ENCODE assay signal across 32 cellular contexts in genomic region chrX:147498796-147499195, GRCh38.
"Had no signal": no experiment of that assay in that cellular context is flagged by ENCODE, and none has a peak within 500 bp of the region (broad histone marks: within the 10 kb centered on the region; RNA-seq: fewer than 3 reads in every experiment).

No MANE protein-coding gene starts in this region.

- FAIRE-seq: colon had no signal

- H3K9me3 ChIP-seq: ascending aorta, body of pancreas, esophagus muscularis mucosa, gastrocnemius medialis had no signal

- DNase-seq: activated B cell treated with CpG ODN at 0.5 μM for 24 hours; activated CD4-positive, alpha-beta T cell treated with anti-CD3 and anti-CD28 coated beads for 48 hours; activated CD4-positive, alpha-beta T cell treated with anti-CD3 and anti-CD28 coated beads, Interleukin-2, amount 50 U/mL, for 1 hour; activated CD4-positive, alpha-beta T cell treated with anti-CD3 and anti-CD28 coated beads, Interleukin-2, amount 50 U/mL, for 48 hours; activated CD8-positive, alpha-beta memory T cell treated with anti-CD3 and anti-CD28 coated beads for 24 hours; activated CD8-positive, alpha-beta T cell treated with anti-CD3 and anti-CD28 coated beads for 36 hours; activated effector memory CD4-positive, alpha-beta T cell treated with anti-CD3 and anti-CD28 coated beads, Interleukin-2, amount 50 U/mL, for 16 hours; activated naive CD4-positive, alpha-beta T cell treated with anti-CD3 and anti-CD28 coated beads for 36 hours; activated naive CD8-positive, alpha-beta T cell treated with anti-CD3 and anti-CD28 coated beads, Interleukin-2, amount 10 ng/mL, durations not matched to agents 7 days and 5 days; activated T-cell treated with anti-CD3 and anti-CD28 coated beads, Interleukin-2, amount 50 U/mL, for 1 hour; activated T-cell treated with anti-CD3 and anti-CD28 coated beads, Interleukin-2, amount 50 U/mL, for 48 hours; body of pancreas; caudate nucleus; cortex of kidney; dermis blood vessel endothelial cell; effector CD4-positive, alpha-beta T cell; effector memory CD8-positive, alpha-beta T cell; erythroblast; foreskin keratinocyte; gastrocnemius medialis; glutamatergic neuron; T-helper 1 cell; T-helper 17 cell; T1000; WERI-Rb-1 had no signal

- H3K9me3 Mint-ChIP-seq: activated B cell treated with CpG ODN at 0.5 μM for 24 hours; activated CD8-positive, alpha-beta T cell treated with anti-CD3 and anti-CD28 coated beads for 36 hours; activated naive CD4-positive, alpha-beta T cell treated with anti-CD3 and anti-CD28 coated beads for 36 hours; activated naive CD8-positive, alpha-beta T cell treated with anti-CD3 and anti-CD28 coated beads, Interleukin-2, amount 10 ng/mL, durations not matched to agents 7 days and 5 days; activated T-helper 1 cell treated with anti-CD3 and anti-CD28 coated beads, Interleukin-12 subunit alpha, Interleukin-12 subunit beta, Interleukin-2, Interleukin-4 antibody, amounts not matched to agents 30 ng/mL and 10 ng/mL and 1 ng/mL, durations not matched to agents 14 hours and 24 hours and 36 hours; activated T-helper 2 cell treated with anti-CD3 and anti-CD28 coated beads, Interferon-gamma antibody, Interleukin-2, Interleukin-4, amounts not matched to agents 10 μg/mL and 5 μg/mL and 100 μg/mL, durations not matched to agents 14 hours and 24 hours and 36 hours; T-helper 2 cell treated with Interferon-gamma antibody and Interleukin-4, amounts not matched to agents 5 μg/mL and 100 μg/mL, for 36 hours had no signal

- H3K27me3 ChIP-seq: ascending aorta, body of pancreas, esophagus muscularis mucosa, foreskin keratinocyte, gastrocnemius medialis had no signal

- H3K4me1 Mint-ChIP-seq: activated B cell treated with CpG ODN at 0.5 μM for 24 hours; activated naive CD8-positive, alpha-beta T cell treated with anti-CD3 and anti-CD28 coated beads, Interleukin-2, amount 10 ng/mL, durations not matched to agents 7 days and 5 days; T-helper 17 cell had no signal

- H3K4me3 Mint-ChIP-seq: activated B cell treated with CpG ODN at 0.5 μM for 24 hours; activated CD8-positive, alpha-beta T cell treated with anti-CD3 and anti-CD28 coated beads for 36 hours; activated naive CD4-positive, alpha-beta T cell treated with anti-CD3 and anti-CD28 coated beads for 36 hours; activated naive CD8-positive, alpha-beta T cell treated with anti-CD3 and anti-CD28 coated beads, Interleukin-2, amount 10 ng/mL, durations not matched to agents 7 days and 5 days; activated T-helper 1 cell treated with anti-CD3 and anti-CD28 coated beads, Interleukin-12 subunit alpha, Interleukin-12 subunit beta, Interleukin-2, Interleukin-4 antibody, amounts not matched to agents 30 ng/mL and 10 ng/mL and 1 ng/mL, durations not matched to agents 14 hours and 24 hours and 36 hours; effector memory CD8-positive, alpha-beta T cell; T-helper 17 cell; T-helper 2 cell treated with Interferon-gamma antibody and Interleukin-4, amounts not matched to agents 5 μg/mL and 100 μg/mL, for 36 hours had no signal

- H3K27ac Mint-ChIP-seq: activated B cell treated with CpG ODN at 0.5 μM for 24 hours; activated CD8-positive, alpha-beta T cell treated with anti-CD3 and anti-CD28 coated beads for 36 hours; activated naive CD4-positive, alpha-beta T cell treated with anti-CD3 and anti-CD28 coated beads for 36 hours; activated naive CD4-positive, alpha-beta T cell treated with anti-CD3 and anti-CD28 coated beads, Interleukin-2, amount 50 U/mL, for 72 hours; activated naive CD8-positive, alpha-beta T cell treated with anti-CD3 and anti-CD28 coated beads, Interleukin-2, amount 10 ng/mL, durations not matched to agents 7 days and 5 days; activated T-helper 1 cell treated with anti-CD3 and anti-CD28 coated beads, Interleukin-12 subunit alpha, Interleukin-12 subunit beta, Interleukin-2, Interleukin-4 antibody, amounts not matched to agents 30 ng/mL and 10 ng/mL and 1 ng/mL, durations not matched to agents 14 hours and 24 hours and 36 hours; activated T-helper 2 cell treated with anti-CD3 and anti-CD28 coated beads, Interferon-gamma antibody, Interleukin-2, Interleukin-4, amounts not matched to agents 10 μg/mL and 5 μg/mL and 100 μg/mL, durations not matched to agents 14 hours and 24 hours and 36 hours; effector memory CD8-positive, alpha-beta T cell; T-helper 17 cell; T-helper 2 cell treated with Interferon-gamma antibody and Interleukin-4, amounts not matched to agents 5 μg/mL and 100 μg/mL, for 36 hours had no signal

- H3K4me1 ChIP-seq: ascending aorta, body of pancreas, esophagus muscularis mucosa, foreskin keratinocyte, gastrocnemius medialis had no signal

- H3K27ac ChIP-seq: ascending aorta, body of pancreas, esophagus muscularis mucosa, foreskin keratinocyte, gastrocnemius medialis, WERI-Rb-1 had no signal

- H3K36me3 Mint-ChIP-seq: activated naive CD4-positive, alpha-beta T cell treated with anti-CD3 and anti-CD28 coated beads, Interleukin-2, amount 50 U/mL, for 72 hours; activated naive CD8-positive, alpha-beta T cell treated with anti-CD3 and anti-CD28 coated beads, Interleukin-2, amount 10 ng/mL, durations not matched to agents 7 days and 5 days had no signal

- H3K4me3 ChIP-seq: ascending aorta, body of pancreas, esophagus muscularis mucosa, gastrocnemius medialis had no signal

- H3K27me3 Mint-ChIP-seq: activated B cell treated with CpG ODN at 0.5 μM for 24 hours; activated CD8-positive, alpha-beta T cell treated with anti-CD3 and anti-CD28 coated beads for 36 hours; activated naive CD8-positive, alpha-beta T cell treated with anti-CD3 and anti-CD28 coated beads, Interleukin-2, amount 10 ng/mL, durations not matched to agents 7 days and 5 days; effector memory CD8-positive, alpha-beta T cell; T-helper 17 cell had no signal

- H3K36me3 ChIP-seq: ascending aorta, esophagus muscularis mucosa, gastrocnemius medialis, WERI-Rb-1 had no signal
